Comparison of ENCODE assay signal across 2 cellular contexts in genomic region chr5:139492700-139493192, GRCh38.
TF ChIP-seq lines count a peak whose summit lies in the region.

No MANE protein-coding gene starts in this region.

TF ChIP-seq in GM12891, 5 proteins besides CTCF, POLR2A, EP300 and RAD21:
- no peak for TF ChIP-seq PAX5 (IDR thresholded peaks at IDR 0.05; ENCODE audit: insufficient read depth, low read length, severe bottlenecking)
- no peak for TF ChIP-seq POU2F2 (IDR thresholded peaks at IDR 0.05; ENCODE audit: low read depth, low read length)
- TF ChIP-seq TAF1 (IDR thresholded peaks at IDR 0.05; ENCODE audit: low read depth, low read length) = no peak
- TF ChIP-seq SPI1 (IDR thresholded peaks at IDR 0.05; ENCODE audit: low read depth, low read length) = no peak
- no peak for TF ChIP-seq POLR2AphosphoS5 (IDR thresholded peaks at IDR 0.05; ENCODE audit: low read depth, low read length)
TF ChIP-seq in GM12891: peak in this region for 0.

TF ChIP-seq in HepG2, 621 proteins besides CTCF, POLR2A, EP300 and RAD21:
- no peak for TF ChIP-seq ZSCAN21 (CRISPR knock-in tag; IDR thresholded peaks at IDR 0.05; ENCODE audit: borderline replicate concordance)
- TF ChIP-seq ZNF652 (CRISPR knock-in tag; IDR thresholded peaks at IDR 0.05; ENCODE audit: borderline replicate concordance, low read depth) = peak; percentile 57; the same call in 1 of the 2 replicates
- TF ChIP-seq TEAD3 (CRISPR knock-in tag; optimal IDR thresholded peaks at IDR 0.05; ENCODE audit: borderline replicate concordance) = peak; percentile 27
- no peak for TF ChIP-seq ZNF710 (CRISPR knock-in tag; IDR thresholded peaks at IDR 0.05; ENCODE audit: borderline replicate concordance)
